ENCODE assay signal across 9 cellular contexts in the genomic region with DNA sequence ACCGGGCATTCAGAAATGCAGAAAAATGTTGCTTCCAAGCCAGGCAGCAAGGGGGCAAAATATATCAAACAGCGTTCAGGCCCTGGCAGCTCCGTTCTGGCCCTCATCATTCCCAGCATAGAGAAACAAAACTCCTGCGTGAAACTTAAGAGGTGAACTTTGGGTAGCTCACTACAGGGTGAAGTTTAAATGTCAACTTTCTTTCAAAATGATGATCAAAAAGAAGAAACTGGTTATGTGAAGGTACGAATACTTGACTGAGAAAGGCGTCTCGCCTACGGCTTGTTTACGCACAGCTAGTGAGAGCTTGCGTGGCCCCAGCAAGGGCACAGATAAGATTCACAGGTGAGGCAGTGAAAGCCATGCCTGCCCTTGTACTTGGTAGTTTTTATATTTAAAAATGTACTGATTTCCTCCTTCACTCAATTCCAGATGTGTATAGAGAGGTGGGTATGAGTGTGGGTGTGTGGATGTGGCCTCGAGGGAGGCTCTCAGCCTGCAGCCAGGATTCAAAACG.
A peak's percentile ranks its signal among the peaks of the same experiment; 100 is the strongest.
DNase-seq lines count a peak whose midpoint lies in the region; ATAC-seq and TF ChIP-seq lines count a peak whose summit lies in the region.
"Had no signal": no experiment of that assay in that cellular context is flagged by ENCODE, and none has a peak within 500 bp of the region (broad histone marks: within the 10 kb centered on the region; RNA-seq: fewer than 3 reads in every experiment).

No MANE protein-coding gene starts in this region.

- no peak for TF ChIP-seq CTCF in BE2C (IDR thresholded peaks at IDR 0.05; ENCODE audit: low read depth, low read length)

- no peak overlapping the region for H3K4me3 ChIP-seq in BE2C (ENCODE audit: low read depth, low read length)

- no peaks in the 10 kb centered on the region for H3K36me3 ChIP-seq in BE2C

- H3K27me3 Mint-ChIP-seq in activated T-helper 1 cell treated with anti-CD3 and anti-CD28 coated beads, Interleukin-12 subunit alpha, Interleukin-12 subunit beta, Interleukin-2, Interleukin-4 antibody, amounts not matched to agents 30 ng/mL and 10 ng/mL and 1 ng/mL, durations not matched to agents 14 hours and 24 hours and 36 hours (ENCODE audit: insufficient read depth): peaks cover 2% of the 10 kb centered on the region

- no peak for DNase-seq in activated T-helper 1 cell treated with anti-CD3 and anti-CD28 coated beads, Interleukin-12 subunit alpha, Interleukin-12 subunit beta, Interleukin-2, Interleukin-4 antibody, amounts not matched to agents 30 ng/mL and 10 ng/mL and 1 ng/mL, durations not matched to agents 14 hours and 24 hours and 36 hours (ENCODE audit: low spot score)
- peak; percentile 69 to 75 for DNase-seq in stimulated activated CD4-positive, alpha-beta T cell treated with anti-CD3 and anti-CD28 coated beads, Interleukin-2, amount 100 ng/mL, for 24 hours
- DNase-seq in NCI-H774 (lab: John Stamatoyannopoulos, UW) (no peak), CD1c-positive myeloid dendritic cell (ENCODE audit: extremely low spot score) (no peak), amygdala (lab: John Stamatoyannopoulos, UW) (no peak), BE2C (no peak)
- DNase-seq: IMR-90 had no signal

- intact Hi-C loops in activated T-helper 1 cell treated with anti-CD3 and anti-CD28 coated beads, Interleukin-12 subunit alpha, Interleukin-12 subunit beta, Interleukin-2, Interleukin-4 antibody, amounts not matched to agents 30 ng/mL and 10 ng/mL and 1 ng/mL, durations not matched to agents 14 hours and 24 hours and 36 hours (cut with micrococcal nuclease): loop anchor here (1.0 to 5.0 kb wide), 10 partner anchors 16 to 680 kb away; a partner anchor contains a TSS

- H3K4me3 Mint-ChIP-seq in activated T-helper 1 cell treated with anti-CD3 and anti-CD28 coated beads, Interleukin-12 subunit alpha, Interleukin-12 subunit beta, Interleukin-2, Interleukin-4 antibody, amounts not matched to agents 30 ng/mL and 10 ng/mL and 1 ng/mL, durations not matched to agents 14 hours and 24 hours and 36 hours: peak overlapping the region; percentile 79

- peaks cover 13% of the 10 kb centered on the region for H3K36me3 Mint-ChIP-seq in activated T-helper 1 cell treated with anti-CD3 and anti-CD28 coated beads, Interleukin-12 subunit alpha, Interleukin-12 subunit beta, Interleukin-2, Interleukin-4 antibody, amounts not matched to agents 30 ng/mL and 10 ng/mL and 1 ng/mL, durations not matched to agents 14 hours and 24 hours and 36 hours (ENCODE audit: low read depth)

- peak overlapping the region; percentile 98 for H3K27ac Mint-ChIP-seq in activated T-helper 1 cell treated with anti-CD3 and anti-CD28 coated beads, Interleukin-12 subunit alpha, Interleukin-12 subunit beta, Interleukin-2, Interleukin-4 antibody, amounts not matched to agents 30 ng/mL and 10 ng/mL and 1 ng/mL, durations not matched to agents 14 hours and 24 hours and 36 hours

- peaks cover 65% of the 10 kb centered on the region for H3K4me1 Mint-ChIP-seq in activated T-helper 1 cell treated with anti-CD3 and anti-CD28 coated beads, Interleukin-12 subunit alpha, Interleukin-12 subunit beta, Interleukin-2, Interleukin-4 antibody, amounts not matched to agents 30 ng/mL and 10 ng/mL and 1 ng/mL, durations not matched to agents 14 hours and 24 hours and 36 hours (ENCODE audit: low read depth)

- no peaks in the 10 kb centered on the region for H3K9me3 Mint-ChIP-seq in activated T-helper 1 cell treated with anti-CD3 and anti-CD28 coated beads, Interleukin-12 subunit alpha, Interleukin-12 subunit beta, Interleukin-2, Interleukin-4 antibody, amounts not matched to agents 30 ng/mL and 10 ng/mL and 1 ng/mL, durations not matched to agents 14 hours and 24 hours and 36 hours

- H3K9me3 ChIP-seq in BE2C: no peaks in the 10 kb centered on the region

- ATAC-seq in GM21360 (IDR thresholded peaks at IDR 0.05; ENCODE audit: unreplicated experiment): peak; percentile 45
- peak; percentile 40 for ATAC-seq in HG03460 (IDR thresholded peaks at IDR 0.05; ENCODE audit: unreplicated experiment)

- H3K27me3 ChIP-seq in BE2C: no peaks in the 10 kb centered on the region; the same call in 1 of the 2 replicates

- H3K4me1 ChIP-seq in BE2C: peaks cover 3% of the 10 kb centered on the region; the same call in 1 of the 2 replicates

Comparison
In these comparisons a context has a peak if more than half of its experiments do, and no peak if none do; other contexts are left out.
1. DNase-seq: peak in stimulated activated CD4-positive, alpha-beta T cell treated with anti-CD3 and anti-CD28 coated beads, Interleukin-2, amount 100 ng/mL, for 24 hours (2 of 2); none in activated T-helper 1 cell treated with anti-CD3 and anti-CD28 coated beads, Interleukin-12 subunit alpha, Interleukin-12 subunit beta, Interleukin-2, Interleukin-4 antibody, amounts not matched to agents 30 ng/mL and 10 ng/mL and 1 ng/mL, durations not matched to agents 14 hours and 24 hours and 36 hours (single experiment), NCI-H774 (single experiment), CD1c-positive myeloid dendritic cell (single experiment), amygdala (0 of 56) and BE2C (single experiment).